34 cellular contexts compared by ENCODE assay signal in the genomic region with DNA sequence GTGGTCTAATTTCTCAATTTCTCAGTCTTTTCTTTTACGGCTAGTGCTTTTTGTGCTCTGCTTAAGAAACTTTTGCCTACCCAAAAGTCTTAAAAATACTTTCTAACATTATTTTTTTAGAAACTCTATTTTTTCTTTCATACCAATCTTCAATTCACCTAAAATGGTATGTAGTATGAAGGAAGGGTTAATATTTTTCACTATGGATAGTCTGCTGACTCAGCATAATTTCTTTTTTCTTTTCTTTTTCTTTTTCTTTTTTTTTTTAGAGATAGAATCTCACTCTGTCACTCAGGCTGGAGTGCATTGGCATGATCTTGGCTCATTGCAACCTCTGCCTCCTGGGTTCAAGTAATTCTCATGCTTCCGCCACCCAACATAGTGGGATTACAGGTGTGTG. TPM values are rescaled to one million over a fixed set of nuclear protein-coding genes. Genes with fewer than 3 reads are reported as not detected.
"Had no signal": no experiment of that assay in that cellular context is flagged by ENCODE, and none has a peak within 500 bp of the region (broad histone marks: within the 10 kb centered on the region; RNA-seq: fewer than 3 reads in every experiment).

No MANE protein-coding gene starts in this region.

- H3K4me1 ChIP-seq: adrenal gland, body of pancreas, colonic mucosa, gastrocnemius medialis, heart left ventricle had no signal

- H3K27me3 Mint-ChIP-seq: activated CD8-positive, alpha-beta memory T cell treated with anti-CD3 and anti-CD28 coated beads, Interleukin-2, amount 10 ng/mL, durations not matched to agents 7 days and 5 days; activated CD8-positive, alpha-beta T cell treated with anti-CD3 and anti-CD28 coated beads for 36 hours; activated naive CD4-positive, alpha-beta T cell treated with anti-CD3 and anti-CD28 coated beads, Interleukin-2, amount 50 U/mL, for 24 hours; activated naive CD8-positive, alpha-beta T cell treated with anti-CD3 and anti-CD28 coated beads for 36 hours; activated naive CD8-positive, alpha-beta T cell treated with anti-CD3 and anti-CD28 coated beads, Interleukin-2, amount 50 U/mL, for 24 hours had no signal

- H3K27ac Mint-ChIP-seq: activated CD8-positive, alpha-beta memory T cell treated with anti-CD3 and anti-CD28 coated beads, Interleukin-2, amount 10 ng/mL, durations not matched to agents 7 days and 5 days; activated CD8-positive, alpha-beta T cell treated with anti-CD3 and anti-CD28 coated beads for 36 hours; activated naive CD4-positive, alpha-beta T cell treated with anti-CD3 and anti-CD28 coated beads for 36 hours; activated naive CD4-positive, alpha-beta T cell treated with anti-CD3 and anti-CD28 coated beads, Interleukin-2, amount 50 U/mL, for 24 hours; activated naive CD8-positive, alpha-beta T cell treated with anti-CD3 and anti-CD28 coated beads for 36 hours; activated naive CD8-positive, alpha-beta T cell treated with anti-CD3 and anti-CD28 coated beads, Interleukin-2, amount 50 U/mL, for 24 hours; activated T-helper 1 cell treated with anti-CD3 and anti-CD28 coated beads, Interleukin-12 subunit alpha, Interleukin-12 subunit beta, Interleukin-2, Interleukin-4 antibody, amounts not matched to agents 30 ng/mL and 10 ng/mL and 1 ng/mL, durations not matched to agents 14 hours and 24 hours and 36 hours; activated T-helper 2 cell treated with anti-CD3 and anti-CD28 coated beads, Interferon-gamma antibody, Interleukin-2, Interleukin-4, amounts not matched to agents 10 μg/mL and 5 μg/mL and 100 μg/mL, durations not matched to agents 14 hours and 24 hours and 36 hours had no signal

- H3K36me3 ChIP-seq: adrenal gland, colonic mucosa, gastrocnemius medialis, heart left ventricle had no signal

- H3K27me3 ChIP-seq: adrenal gland, body of pancreas, colonic mucosa, gastrocnemius medialis, heart left ventricle had no signal

- ATAC-seq: activated CD8-positive, alpha-beta memory T cell treated with anti-CD3 and anti-CD28 coated beads, Interleukin-2, amount 10 ng/mL, durations not matched to agents 7 days and 5 days; activated CD8-positive, alpha-beta T cell treated with anti-CD3 and anti-CD28 coated beads for 36 hours; activated naive CD8-positive, alpha-beta T cell treated with anti-CD3 and anti-CD28 coated beads, Interleukin-2, amount 50 U/mL, for 24 hours; body of pancreas; gastrocnemius medialis; heart left ventricle had no signal

- H3K9me3 ChIP-seq: adrenal gland, body of pancreas, colonic mucosa, gastrocnemius medialis, heart left ventricle had no signal

- H3K36me3 Mint-ChIP-seq: activated CD8-positive, alpha-beta memory T cell treated with anti-CD3 and anti-CD28 coated beads, Interleukin-2, amount 10 ng/mL, durations not matched to agents 7 days and 5 days; activated naive CD4-positive, alpha-beta T cell treated with anti-CD3 and anti-CD28 coated beads, Interleukin-2, amount 50 U/mL, for 24 hours had no signal

- H3K4me1 Mint-ChIP-seq: activated CD8-positive, alpha-beta memory T cell treated with anti-CD3 and anti-CD28 coated beads, Interleukin-2, amount 10 ng/mL, durations not matched to agents 7 days and 5 days; activated naive CD4-positive, alpha-beta T cell treated with anti-CD3 and anti-CD28 coated beads, Interleukin-2, amount 50 U/mL, for 24 hours; activated naive CD8-positive, alpha-beta T cell treated with anti-CD3 and anti-CD28 coated beads, Interleukin-2, amount 50 U/mL, for 24 hours had no signal

- H3K4me3 ChIP-seq: adrenal gland, body of pancreas, colonic mucosa, gastrocnemius medialis, heart left ventricle had no signal

- H3K9me3 Mint-ChIP-seq: activated CD8-positive, alpha-beta T cell treated with anti-CD3 and anti-CD28 coated beads for 36 hours; activated naive CD4-positive, alpha-beta T cell treated with anti-CD3 and anti-CD28 coated beads for 36 hours; activated naive CD4-positive, alpha-beta T cell treated with anti-CD3 and anti-CD28 coated beads, Interleukin-2, amount 50 U/mL, for 24 hours; activated naive CD8-positive, alpha-beta T cell treated with anti-CD3 and anti-CD28 coated beads for 36 hours; activated naive CD8-positive, alpha-beta T cell treated with anti-CD3 and anti-CD28 coated beads, Interleukin-2, amount 50 U/mL, for 24 hours; activated T-helper 1 cell treated with anti-CD3 and anti-CD28 coated beads, Interleukin-12 subunit alpha, Interleukin-12 subunit beta, Interleukin-2, Interleukin-4 antibody, amounts not matched to agents 30 ng/mL and 10 ng/mL and 1 ng/mL, durations not matched to agents 14 hours and 24 hours and 36 hours; activated T-helper 2 cell treated with anti-CD3 and anti-CD28 coated beads, Interferon-gamma antibody, Interleukin-2, Interleukin-4, amounts not matched to agents 10 μg/mL and 5 μg/mL and 100 μg/mL, durations not matched to agents 14 hours and 24 hours and 36 hours had no signal

- H3K4me3 Mint-ChIP-seq: activated CD8-positive, alpha-beta memory T cell treated with anti-CD3 and anti-CD28 coated beads, Interleukin-2, amount 10 ng/mL, durations not matched to agents 7 days and 5 days; activated CD8-positive, alpha-beta T cell treated with anti-CD3 and anti-CD28 coated beads for 36 hours; activated naive CD4-positive, alpha-beta T cell treated with anti-CD3 and anti-CD28 coated beads for 36 hours; activated naive CD4-positive, alpha-beta T cell treated with anti-CD3 and anti-CD28 coated beads, Interleukin-2, amount 50 U/mL, for 24 hours; activated naive CD8-positive, alpha-beta T cell treated with anti-CD3 and anti-CD28 coated beads for 36 hours; activated naive CD8-positive, alpha-beta T cell treated with anti-CD3 and anti-CD28 coated beads, Interleukin-2, amount 50 U/mL, for 24 hours; activated T-helper 1 cell treated with anti-CD3 and anti-CD28 coated beads, Interleukin-12 subunit alpha, Interleukin-12 subunit beta, Interleukin-2, Interleukin-4 antibody, amounts not matched to agents 30 ng/mL and 10 ng/mL and 1 ng/mL, durations not matched to agents 14 hours and 24 hours and 36 hours had no signal

- DNase-seq: activated CD4-positive, alpha-beta T cell treated with anti-CD3 and anti-CD28 coated beads for 4 hours; activated CD4-positive, alpha-beta T cell treated with anti-CD3 and anti-CD28 coated beads, Interleukin-2, amount 50 U/mL, for 1 hour; activated CD4-positive, alpha-beta T cell treated with anti-CD3 and anti-CD28 coated beads, Interleukin-2, amount 50 U/mL, for 48 hours; activated CD4-positive, CD25-positive, alpha-beta regulatory T cell; activated CD4-positive, CD25-positive, alpha-beta regulatory T cell treated with anti-CD3 and anti-CD28 coated beads, Interleukin-2, amount 50 U/mL, for 72 hours; activated CD8-positive, alpha-beta memory T cell treated with anti-CD3 and anti-CD28 coated beads, Interleukin-2, amount 10 ng/mL, durations not matched to agents 7 days and 5 days; activated CD8-positive, alpha-beta memory T cell treated with anti-CD3 and anti-CD28 coated beads, Interleukin-2, amount 50 U/mL, for 4 hours; activated CD8-positive, alpha-beta T cell treated with anti-CD3 and anti-CD28 coated beads for 36 hours; activated effector memory CD4-positive, alpha-beta T cell treated with anti-CD3 and anti-CD28 coated beads, Interleukin-2, amount 50 U/mL, for 16 hours; activated naive CD4-positive, alpha-beta T cell treated with anti-CD3 and anti-CD28 coated beads for 36 hours; activated naive CD8-positive, alpha-beta T cell treated with anti-CD3 and anti-CD28 coated beads for 36 hours; activated naive CD8-positive, alpha-beta T cell treated with anti-CD3 and anti-CD28 coated beads, Interleukin-2, amount 50 U/mL, for 24 hours; activated T-cell treated with anti-CD3 and anti-CD28 coated beads, Interleukin-2, amount 50 U/mL, for 1 hour; activated T-cell treated with anti-CD3 and anti-CD28 coated beads, Interleukin-2, amount 50 U/mL, for 48 hours; adrenal gland; amygdala; aorta; body of pancreas; caudate nucleus; colonic mucosa; effector CD8-positive, alpha-beta T cell; foreskin fibroblast; gastrocnemius medialis; glutamatergic neuron; heart left ventricle; T-helper 2 cell had no signal

- FAIRE-seq: endothelial cell of umbilical vein had no signal

- H3K27ac ChIP-seq: adrenal gland, body of pancreas, colonic mucosa, epithelial cell of prostate, gastrocnemius medialis, heart left ventricle had no signal

RNA-seq across cellular contexts. Expression of a gene that starts 34.2 kb away (rescaled TPM):
- total RNA-seq: body of pancreas; chondrocyte; dermis microvascular lymphatic vessel endothelial cell; endothelial cell of umbilical vein; T-helper 1 cell treated with Interleukin-12 subunit alpha and Interleukin-12 subunit beta and Interleukin-4 antibody, amounts not matched to agents 30 ng/mL and 1 ng/mL, for 36 hours had no signal
